In the genomic region with DNA sequence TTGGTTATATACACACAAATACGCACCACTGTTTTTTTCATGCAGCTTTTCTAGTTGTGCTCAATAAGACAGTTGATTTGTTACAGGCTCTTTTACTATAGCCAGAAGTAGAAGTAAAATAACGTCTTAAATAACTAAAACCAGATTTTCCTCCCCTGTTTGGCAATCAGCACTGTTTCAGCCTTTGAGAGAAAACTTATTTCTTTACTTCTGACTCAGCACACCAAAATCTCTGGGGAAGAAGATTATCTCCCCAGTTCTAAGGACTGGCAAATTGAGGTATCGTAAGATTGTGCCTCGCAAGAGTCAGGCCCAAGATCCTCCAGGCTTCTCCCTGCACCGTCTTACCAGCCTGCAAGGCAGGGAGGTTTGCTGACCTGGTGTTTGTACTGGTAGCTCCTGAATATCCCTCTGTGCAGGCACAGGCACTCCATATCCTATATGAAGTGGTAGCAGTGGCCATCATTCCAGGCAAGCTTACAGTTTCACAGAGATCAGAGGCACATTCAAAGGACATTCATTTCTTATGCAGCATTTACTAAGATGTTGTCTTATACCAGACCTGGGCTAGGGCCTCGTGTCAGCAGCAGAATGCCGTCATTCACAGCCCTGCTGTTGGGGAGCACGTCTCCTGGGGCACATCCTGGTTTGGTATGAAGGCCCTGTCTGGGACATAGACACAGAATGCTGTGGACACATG, we compare ENCODE assay signal across 32 cellular contexts.
"Had no signal": no experiment of that assay in that cellular context is flagged by ENCODE, and none has a peak within 500 bp of the region (broad histone marks: within the 10 kb centered on the region; RNA-seq: fewer than 3 reads in every experiment).

No MANE protein-coding gene starts in this region.

- DNase-seq: activated B cell treated with CpG ODN at 0.5 μM for 24 hours; activated CD4-positive, alpha-beta memory T cell treated with anti-CD3 and anti-CD28 coated beads for 36 hours; activated CD4-positive, alpha-beta T cell treated with anti-CD3 and anti-CD28 coated beads for 4 hours; activated CD4-positive, alpha-beta T cell treated with anti-CD3 and anti-CD28 coated beads, Interleukin-2, amount 50 U/mL, for 1 hour; activated CD4-positive, CD25-positive, alpha-beta regulatory T cell treated with anti-CD3 and anti-CD28 coated beads, Interleukin-2, amount 50 U/mL, for 72 hours; activated CD8-positive, alpha-beta memory T cell treated with anti-CD3 and anti-CD28 coated beads, Interleukin-2, amount 50 U/mL, for 4 hours; activated naive CD4-positive, alpha-beta T cell treated with anti-CD3 and anti-CD28 coated beads, Interleukin-2, amount 10 ng/mL, durations not matched to agents 7 days and 5 days; activated naive CD8-positive, alpha-beta T cell treated with anti-CD3 and anti-CD28 coated beads, Interleukin-2, amount 50 U/mL, for 24 hours; activated T-cell treated with anti-CD3 and anti-CD28 coated beads for 4 hours; activated T-cell treated with anti-CD3 and anti-CD28 coated beads, Interleukin-2, amount 50 U/mL, for 4 hours; anterior cingulate cortex; brain microvascular endothelial cell; central memory CD4-positive, alpha-beta T cell; Karpas-422; NCI-H1105; NCI-H1417 treated with DMSO at 0.1 percent for 48 hours; NCI-H187 treated with DMSO at 0.1 percent for 48 hours; NCI-H2081; NCI-H2171 treated with DMSO at 0.1 percent for 48 hours; NCI-H2227 treated with DMSO at 0.1 percent for 48 hours; NCI-H446 treated with DMSO at 0.1 percent for 48 hours; NCI-H524; NK-92 treated with Interleukin-12 subunit alpha and Interleukin-12 subunit beta, amount 100 ng/mL, for 24 hours; PC-9; SW 1271; T-helper 1 cell; T-helper 2 cell; T-helper 9 cell had no signal

- H3K36me3 ChIP-seq: brain microvascular endothelial cell had no signal

- H3K27me3 ChIP-seq: brain microvascular endothelial cell had no signal

- H3K27ac ChIP-seq: brain microvascular endothelial cell, PC-9, RWPE1, VCaP had no signal

- FAIRE-seq: RCC 7860 had no signal

- ATAC-seq: activated naive CD8-positive, alpha-beta T cell treated with anti-CD3 and anti-CD28 coated beads, Interleukin-2, amount 50 U/mL, for 24 hours; activated T-cell treated with anti-CD3 and anti-CD28 coated beads, Interleukin-2, amount 50 U/mL, for 4 hours; Right ventricle myocardium inferior had no signal

- H3K4me3 ChIP-seq: PC-9 had no signal
